ENCODE assay signal across 1 cellular context in the genomic region with DNA sequence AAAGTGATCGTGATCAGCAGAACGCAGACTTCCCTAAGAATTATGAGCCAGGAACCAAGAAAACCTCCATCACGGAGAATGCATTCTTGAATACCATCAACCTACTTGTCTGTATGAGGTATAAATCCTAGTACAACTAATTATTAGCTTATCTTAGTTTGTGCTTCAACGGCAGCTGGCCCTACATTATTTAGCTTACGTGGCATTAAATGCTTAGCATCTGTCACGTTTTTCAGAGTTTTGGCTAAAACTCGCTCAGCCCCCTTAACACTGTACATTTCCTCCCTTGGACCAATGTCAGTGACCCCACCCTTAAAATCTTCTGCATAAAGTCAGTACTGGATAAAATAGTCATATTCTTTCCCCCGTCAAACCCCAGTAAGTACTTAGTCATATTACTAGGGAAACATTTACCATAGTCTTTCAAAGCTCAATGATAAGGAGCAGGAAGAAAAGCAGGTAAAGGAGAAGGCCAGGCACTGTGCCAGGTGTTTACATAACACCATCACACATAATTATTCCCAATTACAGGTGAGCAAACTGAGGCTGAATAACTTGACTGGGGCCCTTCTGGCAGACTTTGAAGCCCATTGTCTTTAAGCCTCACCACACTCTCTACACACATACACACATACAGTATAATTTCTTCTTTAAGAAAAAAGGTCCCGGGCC.
TF ChIP-seq lines count a peak whose summit lies in the region.

No MANE protein-coding gene starts in this region.

TF ChIP-seq in HepG2, 621 proteins besides CTCF, POLR2A, EP300 and RAD21 (continued from another document):
- TF ChIP-seq, protein P1, sequence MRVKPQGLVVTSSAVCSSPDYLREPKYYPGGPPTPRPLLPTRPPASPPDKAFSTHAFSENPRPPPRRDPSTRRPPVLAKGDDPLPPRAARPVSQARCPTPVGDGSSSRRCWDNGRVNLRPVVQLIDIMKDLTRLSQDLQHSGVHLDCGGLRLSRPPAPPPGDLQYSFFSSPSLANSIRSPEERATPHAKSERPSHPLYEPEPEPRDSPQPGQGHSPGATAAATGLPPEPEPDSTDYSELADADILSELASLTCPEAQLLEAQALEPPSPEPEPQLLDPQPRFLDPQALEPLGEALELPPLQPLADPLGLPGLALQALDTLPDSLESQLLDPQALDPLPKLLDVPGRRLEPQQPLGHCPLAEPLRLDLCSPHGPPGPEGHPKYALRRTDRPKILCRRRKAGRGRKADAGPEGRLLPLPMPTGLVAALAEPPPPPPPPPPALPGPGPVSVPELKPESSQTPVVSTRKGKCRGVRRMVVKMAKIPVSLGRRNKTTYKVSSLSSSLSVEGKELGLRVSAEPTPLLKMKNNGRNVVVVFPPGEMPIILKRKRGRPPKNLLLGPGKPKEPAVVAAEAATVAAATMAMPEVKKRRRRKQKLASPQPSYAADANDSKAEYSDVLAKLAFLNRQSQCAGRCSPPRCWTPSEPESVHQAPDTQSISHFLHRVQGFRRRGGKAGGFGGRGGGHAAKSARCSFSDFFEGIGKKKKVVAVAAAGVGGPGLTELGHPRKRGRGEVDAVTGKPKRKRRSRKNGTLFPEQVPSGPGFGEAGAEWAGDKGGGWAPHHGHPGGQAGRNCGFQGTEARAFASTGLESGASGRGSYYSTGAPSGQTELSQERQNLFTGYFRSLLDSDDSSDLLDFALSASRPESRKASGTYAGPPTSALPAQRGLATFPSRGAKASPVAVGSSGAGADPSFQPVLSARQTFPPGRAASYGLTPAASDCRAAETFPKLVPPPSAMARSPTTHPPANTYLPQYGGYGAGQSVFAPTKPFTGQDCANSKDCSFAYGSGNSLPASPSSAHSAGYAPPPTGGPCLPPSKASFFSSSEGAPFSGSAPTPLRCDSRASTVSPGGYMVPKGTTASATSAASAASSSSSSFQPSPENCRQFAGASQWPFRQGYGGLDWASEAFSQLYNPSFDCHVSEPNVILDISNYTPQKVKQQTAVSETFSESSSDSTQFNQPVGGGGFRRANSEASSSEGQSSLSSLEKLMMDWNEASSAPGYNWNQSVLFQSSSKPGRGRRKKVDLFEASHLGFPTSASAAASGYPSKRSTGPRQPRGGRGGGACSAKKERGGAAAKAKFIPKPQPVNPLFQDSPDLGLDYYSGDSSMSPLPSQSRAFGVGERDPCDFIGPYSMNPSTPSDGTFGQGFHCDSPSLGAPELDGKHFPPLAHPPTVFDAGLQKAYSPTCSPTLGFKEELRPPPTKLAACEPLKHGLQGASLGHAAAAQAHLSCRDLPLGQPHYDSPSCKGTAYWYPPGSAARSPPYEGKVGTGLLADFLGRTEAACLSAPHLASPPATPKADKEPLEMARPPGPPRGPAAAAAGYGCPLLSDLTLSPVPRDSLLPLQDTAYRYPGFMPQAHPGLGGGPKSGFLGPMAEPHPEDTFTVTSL (CRISPR knock-in tag; IDR thresholded peaks at IDR 0.05; ENCODE audit: borderline replicate concordance): 0 out of 2 replicates have a peak, but pooled peaks have one; percentile 36
- TF ChIP-seq MIXL1 (CRISPR knock-in tag; IDR thresholded peaks at IDR 0.05) (peak; percentile 26; the same call in 1 of the 2 replicates), SMAD1 (CRISPR knock-in tag; IDR thresholded peaks at IDR 0.05; ENCODE audit: borderline replicate concordance, low read depth) (no peak)
